23 cellular contexts compared by ENCODE assay signal in genomic region chr6:151813858-151814257, GRCh38. TPM values are rescaled to one million over a fixed set of nuclear protein-coding genes. Genes with fewer than 3 reads are reported as not detected.
A peak's percentile ranks its signal among the peaks of the same experiment; 100 is the strongest.
DNase-seq lines count a peak whose midpoint lies in the region; ATAC-seq and TF ChIP-seq lines count a peak whose summit lies in the region.
"Had no signal": no experiment of that assay in that cellular context is flagged by ENCODE, and none has a peak within 500 bp of the region (broad histone marks: within the 10 kb centered on the region; RNA-seq: fewer than 3 reads in every experiment).

No MANE protein-coding gene starts in this region.

- TF ChIP-seq EP300 in ovary (IDR thresholded peaks at IDR 0.05) = no peak

- 86 to 94% (median 92%) methylated on average over 7 of the region's 7 CpGs for WGBS in ovary, 3 donors

- no peak overlapping the region for H3K27ac ChIP-seq in ovary
- peak overlapping the region; percentile 93 for H3K27ac ChIP-seq in vagina
- H3K27ac ChIP-seq in effector memory CD4-positive, alpha-beta T cell (ENCODE audit: insufficient read depth, low read length, poor library complexity, severe bottlenecking) = no peak overlapping the region
- H3K27ac ChIP-seq: A549; BLaER1 treated with 17β-estradiol and CSF1 and Interleukin-3, amounts not matched to agents 10 nM and 100 nM had no signal

- intact Hi-C loops in ovary (cut with DNase I) = no loop called here
- intact Hi-C loops in vagina (cut with DNase I) = no loop called here

- in situ Hi-C loops in KBM-7 (cut with MboI; ENCODE audit: low pct_unique_long_range_greater_than_20kb, low sequenced_read_pairs) = no loop called here

- TF ChIP-seq POLR2A in ovary (IDR thresholded peaks at IDR 0.05) (no peak), vagina (IDR thresholded peaks at IDR 0.05) (no peak)

- DNase-seq in NOMO-1 treated with DMSO at 0.1 percent for 48 hours (lab: John Stamatoyannopoulos, UW; ENCODE audit: unreplicated experiment) (peak; percentile 11), NOMO-1 (lab: John Stamatoyannopoulos, UW; ENCODE audit: unreplicated experiment in 2 of 2) (no peak), KBM-7 (peak; percentile 19), ovary (no peak), vagina (ENCODE audit: extremely low spot score in 2 of 2) (no peak)
- no peak for DNase-seq in effector memory CD4-positive, alpha-beta T cell
- DNase-seq: 8988T; ACHN; AML-193; BE2C; Calu3; CD4-positive, alpha-beta memory T cell; COR-L47; DMS53; DMS79 treated with DMSO at 0.1 percent for 48 hours; GF-D8; H7; HCEC 1CT had no signal

- no peaks in the 10 kb centered on the region for H3K27me3 ChIP-seq in ovary
- H3K27me3 ChIP-seq in vagina = no peaks in the 10 kb centered on the region
- H3K27me3 ChIP-seq in effector memory CD4-positive, alpha-beta T cell (replicated peaks; ENCODE audit: control insufficient read depth, insufficient read depth, low read length, poor library complexity, severe bottlenecking) = no peaks in the 10 kb centered on the region

- H3K4me3 ChIP-seq in ovary (peak overlapping the region; percentile 15), vagina (peak overlapping the region; percentile 8 to 63)
- no peak overlapping the region for H3K4me3 ChIP-seq in effector memory CD4-positive, alpha-beta T cell (ENCODE audit: insufficient read depth, low read depth, low read length, poor library complexity, severe bottlenecking)
- H3K4me3 ChIP-seq: A549; BLaER1 treated with 17β-estradiol and CSF1 and Interleukin-3, amounts not matched to agents 10 nM and 100 nM had no signal

- TF ChIP-seq CTCF in ovary (IDR thresholded peaks at IDR 0.05) (no peak), vagina (IDR thresholded peaks at IDR 0.05) (no peak)

- H3K36me3 ChIP-seq in ovary (no peaks in the 10 kb centered on the region), vagina (no peaks in the 10 kb centered on the region)
- no peaks in the 10 kb centered on the region for H3K36me3 ChIP-seq in effector memory CD4-positive, alpha-beta T cell (ENCODE audit: control insufficient read depth, insufficient read depth, low read length)
- H3K36me3 ChIP-seq: BE2C; BLaER1 treated with 17β-estradiol and CSF1 and Interleukin-3, amounts not matched to agents 10 nM and 100 nM had no signal

- H3K9me3 ChIP-seq in ovary (no peaks in the 10 kb centered on the region), vagina (no peaks in the 10 kb centered on the region)
- H3K9me3 ChIP-seq in effector memory CD4-positive, alpha-beta T cell (ENCODE audit: control insufficient read depth, low read length) = no peaks in the 10 kb centered on the region
- H3K9me3 ChIP-seq: A549, BE2C had no signal

- ATAC-seq in GM18519 (IDR thresholded peaks at IDR 0.05; ENCODE audit: low FRiP score, unreplicated experiment) = no peak
- ATAC-seq: A549 had no signal

- H3K4me1 ChIP-seq in ovary (ENCODE audit: insufficient read depth) (no peaks in the 10 kb centered on the region), vagina (peaks cover 49% of the 10 kb centered on the region)
- no peaks in the 10 kb centered on the region for H3K4me1 ChIP-seq in effector memory CD4-positive, alpha-beta T cell (ENCODE audit: control insufficient read depth, insufficient read depth, low read length, poor library complexity, severe bottlenecking)
- H3K4me1 ChIP-seq: A549, BE2C had no signal

RNA-seq across cellular contexts. Expression of gene ESR1, which starts 6.4 kb away (rescaled TPM):
- 10 to 100 TPM; 13.4 to 44.5 (median 24.1) TPM for total RNA-seq in ovary
- 10 to 100 TPM in 1 of 2 donors, 1 to 10 TPM in 1; 6.6 to 15.1 TPM for polyA plus RNA-seq in ovary
- 50.3 TPM for total RNA-seq in vagina
- total RNA-seq: Daoy, G401 had no signal
- polyA plus RNA-seq: A549 had no signal

Comparison
In these comparisons a context has a peak if more than half of its experiments do, and no peak if none do; other contexts are left out.
1. DNase-seq: peak in NOMO-1 treated with DMSO at 0.1 percent for 48 hours (single experiment) and KBM-7 (single experiment); none in NOMO-1 (0 of 2), ovary (0 of 5), vagina (0 of 2) and effector memory CD4-positive, alpha-beta T cell (0 of 3).